In the genomic region with DNA sequence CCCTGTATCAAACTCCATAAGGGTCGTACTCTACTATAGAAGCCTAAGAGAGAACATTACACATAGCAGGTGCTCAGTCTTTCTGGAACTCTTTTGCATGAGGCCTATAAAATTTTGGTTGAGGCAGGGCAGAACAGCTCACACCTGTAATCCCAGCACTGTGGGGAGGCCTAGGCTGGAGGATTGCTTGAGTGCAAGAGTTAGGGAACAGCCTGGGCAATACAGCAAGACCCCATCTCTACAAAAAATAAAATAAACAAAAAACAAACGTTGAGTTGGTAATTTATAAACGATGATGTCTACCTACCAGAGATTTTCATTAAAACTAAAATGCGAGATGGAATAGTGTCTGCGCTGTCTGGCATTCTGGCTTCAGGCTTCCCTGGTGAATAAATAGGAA, we compare ENCODE assay signal across 9 cellular contexts. TPM values are rescaled to one million over a fixed set of nuclear protein-coding genes. Genes with fewer than 3 reads are reported as not detected.
DNase-seq lines count a peak whose midpoint lies in the region; ATAC-seq, FAIRE-seq and TF ChIP-seq lines count a peak whose summit lies in the region.
"Had no signal": no experiment of that assay in that cellular context is flagged by ENCODE, and none has a peak within 500 bp of the region (broad histone marks: within the 10 kb centered on the region; RNA-seq: fewer than 3 reads in every experiment).

No MANE protein-coding gene starts in this region.

- FAIRE-seq in H54 (lab: Jason Lieb, UNC): no peak

- no peak for ATAC-seq in GM18511 (IDR thresholded peaks at IDR 0.05; ENCODE audit: unreplicated experiment)

- peak overlapping the region; percentile 66 for H3K27ac ChIP-seq in rectal smooth muscle tissue (ENCODE audit: low read depth, low read length)

- no peak for TF ChIP-seq POLR2A in H54 (IDR thresholded peaks at IDR 0.05; ENCODE audit: low read depth, low read length)

- H3K27me3 ChIP-seq in rectal smooth muscle tissue (ENCODE audit: control insufficient read depth, insufficient read depth, low read length): no peaks in the 10 kb centered on the region

- TF ChIP-seq CTCF in WI38 (IDR thresholded peaks at IDR 0.05; ENCODE audit: low read depth, low read length) (no peak), fibroblast of the aortic adventitia (IDR thresholded peaks at IDR 0.05; ENCODE audit: insufficient read depth, low read length) (no peak)

- H3K4me3 ChIP-seq in WI38 (ENCODE audit: low read depth, low read length) (peak overlapping the region; percentile 71), fibroblast of the aortic adventitia (ENCODE audit: low read depth, low read length) (peak overlapping the region; percentile 78), rectal smooth muscle tissue (ENCODE audit: low read length) (peak overlapping the region; percentile 68)

- DNase-seq in fibroblast of the aortic adventitia (ENCODE audit: low read depth): no peak
- no peak for DNase-seq in DMS53 treated with DMSO at 0.1 percent for 48 hours (lab: John Stamatoyannopoulos, UW; ENCODE audit: unreplicated experiment)
- DNase-seq in HT-29 (ENCODE audit: low spot score): no peak
- no peak for DNase-seq in H54 (ENCODE audit: insufficient read length, low spot score)

- H3K9me3 ChIP-seq in ES-I3 (ENCODE audit: control insufficient read depth, insufficient read depth, low read length): no peaks in the 10 kb centered on the region

- H3K36me3 ChIP-seq in ES-I3 (ENCODE audit: insufficient read depth, low read length) (no peaks in the 10 kb centered on the region), rectal smooth muscle tissue (ENCODE audit: control insufficient read depth, insufficient read depth, low read length) (no peaks in the 10 kb centered on the region)

- H3K4me1 ChIP-seq in ES-I3 (ENCODE audit: insufficient read depth, low read length) (no peaks in the 10 kb centered on the region), rectal smooth muscle tissue (ENCODE audit: control insufficient read depth, insufficient read depth, low read length) (peaks cover 2% of the 10 kb centered on the region)

- H3K9ac ChIP-seq in ES-I3 (ENCODE audit: low read depth, low read length) (peak overlapping the region; percentile 78; the same call in 1 of the 2 replicates), rectal smooth muscle tissue (ENCODE audit: low read length) (no peak overlapping the region)

RNA-seq across cellular contexts. Expression of gene PON2, which starts 0.9 kb away (rescaled TPM):
- total RNA-seq in fibroblast of the aortic adventitia (ENCODE audit: low replicate concordance): 30.0 and 52.5 TPM in 2 replicates
- 46.3 and 51.1 TPM in 2 replicates for total RNA-seq in HT-29 (2014; rRNA removed; shearing (Covaris generic))

RNA-seq across cellular contexts. Expression of gene PON3, which starts 37.8 kb away (rescaled TPM):
- total RNA-seq in fibroblast of the aortic adventitia (ENCODE audit: low replicate concordance): 0.82 TPM in 1 of 2 replicates, not detected in the other
- total RNA-seq in HT-29 (2014; rRNA removed; shearing (Covaris generic)): 2.2 and 3.6 TPM in 2 replicates

RNA-seq across cellular contexts. Expression of gene ASB4, which starts 51.8 kb away (rescaled TPM):
- total RNA-seq in fibroblast of the aortic adventitia (ENCODE audit: low replicate concordance): not detected in 2 replicates
- total RNA-seq in HT-29 (2014; rRNA removed; shearing (Covaris generic)): 0.08 and 0.10 TPM in 2 replicates
- total RNA-seq: M059J had no signal
